In genomic region chr5:73792687-73793320, GRCh38 we compare ENCODE assay signal across 9 cellular contexts.
A peak's percentile ranks its signal among the peaks of the same experiment; 100 is the strongest.
DNase-seq lines count a peak whose midpoint lies in the region; ATAC-seq, FAIRE-seq and TF ChIP-seq lines count a peak whose summit lies in the region.
"Had no signal": no experiment of that assay in that cellular context is flagged by ENCODE, and none has a peak within 500 bp of the region (broad histone marks: within the 10 kb centered on the region; RNA-seq: fewer than 3 reads in every experiment).

No MANE protein-coding gene starts in this region.

- no peak overlapping the region for H3K9ac ChIP-seq in GM23248
- no peak overlapping the region for H3K9ac ChIP-seq in kidney (ENCODE audit: low read length in 2 of 2)

- no peak overlapping the region for H3K4me3 Mint-ChIP-seq in Calu3 (ENCODE audit: low read depth, unreplicated experiment)
- H3K4me3 Mint-ChIP-seq: activated naive CD4-positive, alpha-beta T cell treated with anti-CD3 and anti-CD28 coated beads, Interleukin-2, amount 50 U/mL, for 24 hours had no signal

- H3K4me2 ChIP-seq in GM23248 (ENCODE audit: unreplicated experiment) = no peak overlapping the region

- in situ Hi-C loops in GM23248 (cut with MboI) = loop anchor here (5.0 kb wide), 1 partner anchor 201 kb away; no protein-coding TSS in a partner anchor

- H3K27me3 ChIP-seq in GM23248 (replicated peaks; ENCODE audit: insufficient read depth) (no peaks in the 10 kb centered on the region), WERI-Rb-1 (ENCODE audit: insufficient read depth, low read depth, severe bottlenecking) (no peaks in the 10 kb centered on the region), breast epithelium (no peaks in the 10 kb centered on the region)

- peak; percentile 84 for DNase-seq in Calu3
- peak; percentile 77 for DNase-seq in GM23248
- peak; percentile 50 for DNase-seq in NCI-H1694 treated with DMSO at 0.1 percent for 48 hours (lab: John Stamatoyannopoulos, UW)
- DNase-seq in WERI-Rb-1 = peak; percentile 70
- DNase-seq in breast epithelium (ENCODE audit: low spot score in 2 of 2) = peak; percentile 61 to 70
- peak; percentile 81 for DNase-seq in kidney
- peak; percentile 69 to 72 for DNase-seq in stimulated activated CD4-positive, alpha-beta T cell treated with anti-CD3 and anti-CD28 coated beads, Interleukin-2, amount 100 ng/mL, for 24 hours

- CTCF ChIA-PET in Calu3 (lab: Charles Lee) = interaction anchor here (0.6 to 4.5 kb wide), 7 partner anchors 10 to 202 kb away, joined by 3 to 39 read pairs (median 3); no protein-coding TSS in a partner anchor

- H3K4me1 ChIP-seq in GM23248 (ENCODE audit: insufficient read depth) (peaks cover 22% of the 10 kb centered on the region), breast epithelium (no peaks in the 10 kb centered on the region), kidney (ENCODE audit: control insufficient read depth in 1 of 2, insufficient read depth in 1 of 2, low read depth in 1 of 2, low read length in 2 of 2) (peaks cover 0 to 10% of the 10 kb centered on the region in 2 donors)

- peak; percentile 15 for FAIRE-seq in kidney (lab: Jason Lieb, UNC)

- H3K79me2 ChIP-seq in GM23248 (ENCODE audit: insufficient read depth) = no peaks in the 10 kb centered on the region

- TF ChIP-seq CTCF in Calu3 (IDR thresholded peaks at IDR 0.05; ENCODE audit: unreplicated experiment) (peak; percentile 98), WERI-Rb-1 (IDR thresholded peaks at IDR 0.05; ENCODE audit: low read depth, low read length) (peak; percentile 88), breast epithelium (IDR thresholded peaks at IDR 0.05) (peak; percentile 68 to 95 (median 88)), kidney (IDR thresholded peaks at IDR 0.05; ENCODE audit: borderline replicate concordance, extremely low read depth, insufficient read depth) (peak; percentile 99)

- no peak overlapping the region for H3K4me3 ChIP-seq in GM23248
- no peak overlapping the region for H3K4me3 ChIP-seq in WERI-Rb-1 (ENCODE audit: low read depth, low read length)
- no peak overlapping the region for H3K4me3 ChIP-seq in breast epithelium
- no peak overlapping the region for H3K4me3 ChIP-seq in kidney (ENCODE audit: low read length in 2 of 2)

- H3K4me1 Mint-ChIP-seq in Calu3 (ENCODE audit: low read depth, unreplicated experiment) = peaks cover 62% of the 10 kb centered on the region
- H3K4me1 Mint-ChIP-seq: activated naive CD4-positive, alpha-beta T cell treated with anti-CD3 and anti-CD28 coated beads, Interleukin-2, amount 50 U/mL, for 24 hours had no signal

- peaks cover 2% of the 10 kb centered on the region for H3K9me3 Mint-ChIP-seq in Calu3 (ENCODE audit: low read depth, unreplicated experiment)
- H3K9me3 Mint-ChIP-seq: activated naive CD4-positive, alpha-beta T cell treated with anti-CD3 and anti-CD28 coated beads, Interleukin-2, amount 50 U/mL, for 24 hours had no signal

- H2AFZ ChIP-seq in GM23248 = no peak overlapping the region

- peaks cover 29% of the 10 kb centered on the region for H3F3A ChIP-seq in GM23248 (ENCODE audit: insufficient read depth)

- peaks cover 20% of the 10 kb centered on the region for H3K36me3 Mint-ChIP-seq in Calu3 (ENCODE audit: insufficient read depth, unreplicated experiment)
- H3K36me3 Mint-ChIP-seq: activated naive CD4-positive, alpha-beta T cell treated with anti-CD3 and anti-CD28 coated beads, Interleukin-2, amount 50 U/mL, for 24 hours had no signal

- no TSS peak for BruUV-seq in Calu3 (replicated peaks; lab: Mats Ljungman, UMichigan)

- no peaks in the 10 kb centered on the region for H3K9me3 ChIP-seq in GM23248 (ENCODE audit: low read depth)
- no peaks in the 10 kb centered on the region for H3K9me3 ChIP-seq in WERI-Rb-1 (ENCODE audit: severe bottlenecking)
- no peaks in the 10 kb centered on the region for H3K9me3 ChIP-seq in breast epithelium
- H3K9me3 ChIP-seq in kidney (ENCODE audit: control insufficient read depth in 1 of 2, low read length in 2 of 2) = no peaks in the 10 kb centered on the region

- no peaks in the 10 kb centered on the region for H3K36me3 ChIP-seq in GM23248 (ENCODE audit: low read depth)
- no peaks in the 10 kb centered on the region for H3K36me3 ChIP-seq in WERI-Rb-1
- no peaks in the 10 kb centered on the region for H3K36me3 ChIP-seq in breast epithelium
- H3K36me3 ChIP-seq in kidney (ENCODE audit: control insufficient read depth in 1 of 2, insufficient read depth in 2 of 2, low read length in 2 of 2) = no peaks in the 10 kb centered on the region

- H3K27ac Mint-ChIP-seq in Calu3 (ENCODE audit: unreplicated experiment) = peak overlapping the region; percentile 47
- H3K27ac Mint-ChIP-seq: activated naive CD4-positive, alpha-beta T cell treated with anti-CD3 and anti-CD28 coated beads, Interleukin-2, amount 50 U/mL, for 24 hours had no signal

- intact Hi-C loops in Calu3 (cut with micrococcal nuclease; ENCODE audit: unreplicated experiment) = loop anchor here (1.0 to 10.0 kb wide), 3 partner anchors 202 to 852 kb away; partner anchors contain the start of gene ENC1
- intact Hi-C loops in breast epithelium (cut with DNase I; ENCODE audit: low total_unique reads) = no loop called here
- intact Hi-C loops in kidney (cut with DNase I) = loop anchor here (5.0 kb wide), 1 partner anchor 201 kb away; no protein-coding TSS in a partner anchor

- H4K20me1 ChIP-seq in GM23248 (ENCODE audit: insufficient read depth) = no peaks in the 10 kb centered on the region

- H3K9me2 ChIP-seq in GM23248 (ENCODE audit: insufficient read depth) = no peaks in the 10 kb centered on the region; the same call in 1 of the 2 replicates

- H3K27ac ChIP-seq in GM23248 (no peak overlapping the region), WERI-Rb-1 (no peak overlapping the region), breast epithelium (no peak overlapping the region), kidney (ENCODE audit: low read depth in 2 of 2, low read length in 2 of 2) (no peak overlapping the region)

- ATAC-seq in GM19328 (IDR thresholded peaks at IDR 0.05; ENCODE audit: unreplicated experiment) = no peak

- TF ChIP-seq POLR2A in breast epithelium (IDR thresholded peaks at IDR 0.05) = no peak

- WGBS in GM23248 (ENCODE audit: low coverage in 1 of 2, low lambda C conversion rate in 2 of 2, missing lambda C conversion rate in 2 of 2), 2 experiments = 2 to 5% methylated on average over 2 of the region's 2 CpGs

- no peaks in the 10 kb centered on the region for H3K27me3 Mint-ChIP-seq in Calu3 (ENCODE audit: unreplicated experiment)
